ENCODE assay signal across 21 cellular contexts in genomic region chr14:97995038-97995437, GRCh38.
A peak's percentile ranks its signal among the peaks of the same experiment; 100 is the strongest.
DNase-seq lines count a peak whose midpoint lies in the region; ATAC-seq lines count a peak whose summit lies in the region.
"Had no signal": no experiment of that assay in that cellular context is flagged by ENCODE, and none has a peak within 500 bp of the region (broad histone marks: within the 10 kb centered on the region; RNA-seq: fewer than 3 reads in every experiment).

No MANE protein-coding gene starts in this region.

- no peaks in the 10 kb centered on the region for H3K9me3 Mint-ChIP-seq in activated naive CD4-positive, alpha-beta T cell treated with anti-CD3 and anti-CD28 coated beads, Interleukin-2, amount 10 ng/mL, durations not matched to agents 7 days and 5 days
- H3K9me3 Mint-ChIP-seq in activated naive CD8-positive, alpha-beta T cell treated with anti-CD3 and anti-CD28 coated beads, Interleukin-2, amount 50 U/mL, for 24 hours: peaks cover 8% of the 10 kb centered on the region
- H3K9me3 Mint-ChIP-seq in stimulated activated naive CD8-positive, alpha-beta T cell treated with anti-CD3 and anti-CD28 coated beads, Interleukin-15, amount 100 ng/mL, for 72 hours: peaks cover 0 to 5% of the 10 kb centered on the region in 2 donors
- H3K9me3 Mint-ChIP-seq: dendritic cell treated with granulocyte-macrophage colony-stimulating factor and Interleukin-4, amounts not matched to agents 40 ng/mL and 50 ng/mL, for 4 days had no signal

- ATAC-seq in T-helper 17 cell: no peak
- ATAC-seq in activated naive CD8-positive, alpha-beta T cell treated with anti-CD3 and anti-CD28 coated beads, Interleukin-2, amount 50 U/mL, for 24 hours: peak; percentile 65
- ATAC-seq in stimulated activated naive CD8-positive, alpha-beta T cell treated with anti-CD3 and anti-CD28 coated beads, Interleukin-15, amount 100 ng/mL, for 72 hours: no peak
- ATAC-seq in GM18502 (IDR thresholded peaks at IDR 0.05; ENCODE audit: poor library complexity, unreplicated experiment): no peak
- ATAC-seq: gastroesophageal sphincter, left lung had no signal

- H3K9me3 ChIP-seq in T-helper 17 cell (ENCODE audit: control insufficient read depth, low read length, poor library complexity, severe bottlenecking): no peaks in the 10 kb centered on the region
- H3K9me3 ChIP-seq: BLaER1 treated with 17β-estradiol and CSF1 and Interleukin-3, amounts not matched to agents 10 nM and 100 nM; breast epithelium; gastroesophageal sphincter; HAP-1; left lung; testis had no signal

- H3K4me3 Mint-ChIP-seq in activated naive CD4-positive, alpha-beta T cell treated with anti-CD3 and anti-CD28 coated beads, Interleukin-2, amount 10 ng/mL, durations not matched to agents 7 days and 5 days: no peak overlapping the region
- peak overlapping the region; percentile 19 for H3K4me3 Mint-ChIP-seq in T-helper 17 cell
- no peak overlapping the region for H3K4me3 Mint-ChIP-seq in activated naive CD8-positive, alpha-beta T cell treated with anti-CD3 and anti-CD28 coated beads, Interleukin-2, amount 50 U/mL, for 24 hours
- peak overlapping the region; percentile 48 to 52 for H3K4me3 Mint-ChIP-seq in stimulated activated naive CD8-positive, alpha-beta T cell treated with anti-CD3 and anti-CD28 coated beads, Interleukin-15, amount 100 ng/mL, for 72 hours
- H3K4me3 Mint-ChIP-seq: dendritic cell treated with granulocyte-macrophage colony-stimulating factor and Interleukin-4, amounts not matched to agents 40 ng/mL and 50 ng/mL, for 4 days; IgD-negative memory B cell had no signal

- H3K36me3 Mint-ChIP-seq in activated naive CD4-positive, alpha-beta T cell treated with anti-CD3 and anti-CD28 coated beads, Interleukin-2, amount 10 ng/mL, durations not matched to agents 7 days and 5 days: peaks cover 5% of the 10 kb centered on the region
- H3K36me3 Mint-ChIP-seq in T-helper 17 cell (ENCODE audit: low read depth): no peaks in the 10 kb centered on the region
- no peaks in the 10 kb centered on the region for H3K36me3 Mint-ChIP-seq in activated naive CD8-positive, alpha-beta T cell treated with anti-CD3 and anti-CD28 coated beads, Interleukin-2, amount 50 U/mL, for 24 hours (ENCODE audit: low read depth)
- H3K36me3 Mint-ChIP-seq: IgD-negative memory B cell had no signal

- peak overlapping the region; percentile 93 for H3K27ac Mint-ChIP-seq in activated naive CD4-positive, alpha-beta T cell treated with anti-CD3 and anti-CD28 coated beads, Interleukin-2, amount 10 ng/mL, durations not matched to agents 7 days and 5 days
- H3K27ac Mint-ChIP-seq in T-helper 17 cell: peak overlapping the region; percentile 98
- H3K27ac Mint-ChIP-seq in activated naive CD8-positive, alpha-beta T cell treated with anti-CD3 and anti-CD28 coated beads, Interleukin-2, amount 50 U/mL, for 24 hours: peak overlapping the region; percentile 87
- peak overlapping the region; percentile 93 to 94 for H3K27ac Mint-ChIP-seq in stimulated activated naive CD8-positive, alpha-beta T cell treated with anti-CD3 and anti-CD28 coated beads, Interleukin-15, amount 100 ng/mL, for 72 hours
- H3K27ac Mint-ChIP-seq: dendritic cell treated with granulocyte-macrophage colony-stimulating factor and Interleukin-4, amounts not matched to agents 40 ng/mL and 50 ng/mL, for 4 days had no signal

- no peaks in the 10 kb centered on the region for H3K27me3 Mint-ChIP-seq in activated naive CD4-positive, alpha-beta T cell treated with anti-CD3 and anti-CD28 coated beads, Interleukin-2, amount 10 ng/mL, durations not matched to agents 7 days and 5 days
- H3K27me3 Mint-ChIP-seq in T-helper 17 cell: no peaks in the 10 kb centered on the region
- H3K27me3 Mint-ChIP-seq in activated naive CD8-positive, alpha-beta T cell treated with anti-CD3 and anti-CD28 coated beads, Interleukin-2, amount 50 U/mL, for 24 hours: no peaks in the 10 kb centered on the region
- no peaks in the 10 kb centered on the region for H3K27me3 Mint-ChIP-seq in stimulated activated naive CD8-positive, alpha-beta T cell treated with anti-CD3 and anti-CD28 coated beads, Interleukin-15, amount 100 ng/mL, for 72 hours
- H3K27me3 Mint-ChIP-seq: dendritic cell treated with granulocyte-macrophage colony-stimulating factor and Interleukin-4, amounts not matched to agents 40 ng/mL and 50 ng/mL, for 4 days; IgD-negative memory B cell had no signal

- no peak for DNase-seq in activated naive CD4-positive, alpha-beta T cell treated with anti-CD3 and anti-CD28 coated beads, Interleukin-2, amount 10 ng/mL, durations not matched to agents 7 days and 5 days
- no peak for DNase-seq in activated naive CD4-positive, alpha-beta T cell (lab: John Stamatoyannopoulos, UW)
- no peak for DNase-seq in T-helper 17 cell
- DNase-seq in activated naive CD8-positive, alpha-beta T cell treated with anti-CD3 and anti-CD28 coated beads, Interleukin-2, amount 50 U/mL, for 24 hours: no peak
- peak in 1 of 2 donors; percentile 31 for DNase-seq in stimulated activated naive CD8-positive, alpha-beta T cell treated with anti-CD3 and anti-CD28 coated beads, Interleukin-15, amount 100 ng/mL, for 72 hours
- no peak for DNase-seq in dedifferentiated amniotic fluid mesenchymal stem cell (ENCODE audit: extremely low spot score)
- no peak for DNase-seq in SW 1271 (lab: John Stamatoyannopoulos, UW)
- DNase-seq: ACHN; amniotic stem cell; left lung; NCI-H2081; NCI-H774; stimulated activated CD4-positive, alpha-beta T cell treated with anti-CD3 and anti-CD28 coated beads, Interleukin-2, amount 100 ng/mL, for 24 hours; testis had no signal

- peaks cover 47% of the 10 kb centered on the region for H3K4me1 Mint-ChIP-seq in activated naive CD4-positive, alpha-beta T cell treated with anti-CD3 and anti-CD28 coated beads, Interleukin-2, amount 10 ng/mL, durations not matched to agents 7 days and 5 days
- peaks cover 42% of the 10 kb centered on the region for H3K4me1 Mint-ChIP-seq in T-helper 17 cell
- peaks cover 47% of the 10 kb centered on the region for H3K4me1 Mint-ChIP-seq in activated naive CD8-positive, alpha-beta T cell treated with anti-CD3 and anti-CD28 coated beads, Interleukin-2, amount 50 U/mL, for 24 hours
- peaks cover 62% of the 10 kb centered on the region for H3K4me1 Mint-ChIP-seq in stimulated activated naive CD8-positive, alpha-beta T cell treated with anti-CD3 and anti-CD28 coated beads, Interleukin-15, amount 100 ng/mL, for 72 hours
- H3K4me1 Mint-ChIP-seq: IgD-negative memory B cell had no signal

- CTCF ChIA-PET in activated naive CD4-positive, alpha-beta T cell treated with anti-CD3 and anti-CD28 coated beads, Interleukin-2, amount 10 ng/mL, durations not matched to agents 7 days and 5 days (lab: Charles Lee): interaction anchor here (2.6 to 3.8 kb wide), 2 partner anchors 17 to 143 kb away, joined by 16 to 26 read pairs; no protein-coding TSS in a partner anchor

Comparison
In these comparisons a context has a peak if more than half of its experiments do, and no peak if none do; other contexts are left out.
1. H3K4me3 Mint-ChIP-seq: peak in T-helper 17 cell (single experiment) and stimulated activated naive CD8-positive, alpha-beta T cell treated with anti-CD3 and anti-CD28 coated beads, Interleukin-15, amount 100 ng/mL, for 72 hours (2 of 2); none in activated naive CD4-positive, alpha-beta T cell treated with anti-CD3 and anti-CD28 coated beads, Interleukin-2, amount 10 ng/mL, durations not matched to agents 7 days and 5 days (single experiment) and activated naive CD8-positive, alpha-beta T cell treated with anti-CD3 and anti-CD28 coated beads, Interleukin-2, amount 50 U/mL, for 24 hours (single experiment).
2. Peak in every context shown above with its lines, with median percentiles within 50 percentile points of each other: H3K27ac Mint-ChIP-seq.